8 cellular contexts compared by ENCODE assay signal in genomic region chr17:44557653-44558285, GRCh38. TPM values are rescaled to one million over a fixed set of nuclear protein-coding genes. Genes with fewer than 3 reads are reported as not detected.
A peak's percentile ranks its signal among the peaks of the same experiment; 100 is the strongest.
DNase-seq lines count a peak whose midpoint lies in the region; ATAC-seq, FAIRE-seq and TF ChIP-seq lines count a peak whose summit lies in the region.

No MANE protein-coding gene starts in this region.

- no peak for TF ChIP-seq CTCF in adrenal gland (IDR thresholded peaks at IDR 0.05)

- no peak for TF ChIP-seq POLR2A in adrenal gland (IDR thresholded peaks at IDR 0.05)

- H3K36me3 ChIP-seq in adrenal gland (replicated peaks in 1 of 2) (no peaks in the 10 kb centered on the region), iPS DF 6.9 (ENCODE audit: control insufficient read depth, insufficient read depth, low read length) (no peaks in the 10 kb centered on the region), small intestine (ENCODE audit: control insufficient read depth in 2 of 2, insufficient read depth in 2 of 2, low read length in 2 of 2) (no peaks in the 10 kb centered on the region)

- no peaks in the 10 kb centered on the region for H3K9me3 ChIP-seq in adrenal gland (replicated peaks in 1 of 3)
- H3K9me3 ChIP-seq in iPS DF 6.9 (ENCODE audit: control insufficient read depth, insufficient read depth, low read length), result no peaks in the 10 kb centered on the region
- H3K9me3 ChIP-seq in small intestine (ENCODE audit: control insufficient read depth, low read depth), result no peaks in the 10 kb centered on the region

- H3K27ac ChIP-seq in adrenal gland (peak overlapping the region in 2 of 5 donors; percentile 21 to 54), iPS DF 6.9 (ENCODE audit: low read length) (no peak overlapping the region), small intestine (ENCODE audit: low read depth in 1 of 2, low read length in 1 of 2) (no peak overlapping the region)

- H3K4me1 ChIP-seq in adrenal gland (replicated peaks in 1 of 2), result no peaks in the 10 kb centered on the region
- peaks cover 6% of the 10 kb centered on the region for H3K4me1 ChIP-seq in iPS DF 6.9 (ENCODE audit: control insufficient read depth, insufficient read depth, low read length)
- H3K4me1 ChIP-seq in small intestine (ENCODE audit: control insufficient read depth in 2 of 2, insufficient read depth in 1 of 2, low read depth in 1 of 2, low read length in 1 of 2), result no peaks in the 10 kb centered on the region

- intact Hi-C loops in adrenal gland (cut with DNase I), result no loop called here

- DNase-seq in NCI-H510A (lab: John Stamatoyannopoulos, UW) (peak; percentile 14), NCI-H510A treated with DMSO at 0.1 percent for 48 hours (lab: John Stamatoyannopoulos, UW) (no peak), NOMO-1 treated with DMSO at 0.1 percent for 48 hours (lab: John Stamatoyannopoulos, UW; ENCODE audit: unreplicated experiment) (peak; percentile 39), adrenal gland (peak in 4 of 7 donors; percentile 17 to 34 (median 25)), iPS DF 6.9 (ENCODE audit: low read depth, low spot score) (no peak), small intestine (no peak), globus pallidus (ENCODE audit: low spot score) (no peak)

- peak overlapping the region in 2 of 4 donors; percentile 32 to 68 for H3K4me3 ChIP-seq in adrenal gland
- peak overlapping the region; percentile 27 for H3K4me3 ChIP-seq in iPS DF 6.9 (ENCODE audit: low read length)
- peak overlapping the region; percentile 37 to 46 for H3K4me3 ChIP-seq in small intestine (ENCODE audit: low read depth in 1 of 2, low read length in 2 of 2)

- ATAC-seq in GM18517 (IDR thresholded peaks at IDR 0.05; ENCODE audit: unreplicated experiment), result no peak

- FAIRE-seq in small intestine (lab: Jason Lieb, UNC), result no peak

- H3K27me3 ChIP-seq in adrenal gland, result no peaks in the 10 kb centered on the region
- H3K27me3 ChIP-seq in iPS DF 6.9 (ENCODE audit: control insufficient read depth, insufficient read depth, low read length), result peaks cover 31% of the 10 kb centered on the region
- H3K27me3 ChIP-seq in small intestine (ENCODE audit: control insufficient read depth in 2 of 2, insufficient read depth in 2 of 2, low read length in 2 of 2), result peaks cover 0 to 14% of the 10 kb centered on the region in 2 donors

- WGBS in adrenal gland, 4 donors, result 0 to 3% (median 1%) methylated on average over 8 to 69 of the region's 69 CpGs
- WGBS in iPS DF 6.9 (ENCODE audit: insufficient coverage, insufficient read length), result no CpG with 5 or more reads among the region's 69 CpGs
- 1 to 4% (median 3%) methylated on average over 51 to 66 of the region's 69 CpGs for WGBS in small intestine, 3 donors

RNA-seq across cellular contexts. Expression of gene FZD2, which starts 0.5 kb away (rescaled TPM):
- 1 to 10 TPM; 2.3 to 9.1 (median 3.4) TPM for total RNA-seq in adrenal gland
- 1 to 10 TPM in 2 of 3 donors, under 1 TPM in 1; 0.18 to 2.7 (median 2.3) TPM for polyA plus RNA-seq in adrenal gland
- polyA plus RNA-seq in small intestine, result under 1 TPM in 1 of 3 donors, not detected in 2; 0.79 TPM

RNA-seq across cellular contexts. Expression of gene GPATCH8, which starts 54.6 kb away (rescaled TPM):
- 10 to 100 TPM; 13.6 to 33.6 (median 30.4) TPM for total RNA-seq in adrenal gland
- 10 to 100 TPM in 2 of 3 donors, 1 to 10 TPM in 1; 7.2 to 30.0 (median 15.5) TPM for polyA plus RNA-seq in adrenal gland
- polyA plus RNA-seq in small intestine, result 10 to 100 TPM in 1 of 3 donors, 1 to 10 TPM in 2; 7.3 to 12.8 (median 8.5) TPM

Comparison
In these comparisons a context has a peak if more than half of its experiments do, and no peak if none do; other contexts are left out.
1. DNase-seq: peak in NCI-H510A (single experiment), NOMO-1 treated with DMSO at 0.1 percent for 48 hours (single experiment) and adrenal gland (4 of 7); none in NCI-H510A treated with DMSO at 0.1 percent for 48 hours (single experiment), iPS DF 6.9 (single experiment), small intestine (single experiment) and globus pallidus (single experiment).